In the genomic region with DNA sequence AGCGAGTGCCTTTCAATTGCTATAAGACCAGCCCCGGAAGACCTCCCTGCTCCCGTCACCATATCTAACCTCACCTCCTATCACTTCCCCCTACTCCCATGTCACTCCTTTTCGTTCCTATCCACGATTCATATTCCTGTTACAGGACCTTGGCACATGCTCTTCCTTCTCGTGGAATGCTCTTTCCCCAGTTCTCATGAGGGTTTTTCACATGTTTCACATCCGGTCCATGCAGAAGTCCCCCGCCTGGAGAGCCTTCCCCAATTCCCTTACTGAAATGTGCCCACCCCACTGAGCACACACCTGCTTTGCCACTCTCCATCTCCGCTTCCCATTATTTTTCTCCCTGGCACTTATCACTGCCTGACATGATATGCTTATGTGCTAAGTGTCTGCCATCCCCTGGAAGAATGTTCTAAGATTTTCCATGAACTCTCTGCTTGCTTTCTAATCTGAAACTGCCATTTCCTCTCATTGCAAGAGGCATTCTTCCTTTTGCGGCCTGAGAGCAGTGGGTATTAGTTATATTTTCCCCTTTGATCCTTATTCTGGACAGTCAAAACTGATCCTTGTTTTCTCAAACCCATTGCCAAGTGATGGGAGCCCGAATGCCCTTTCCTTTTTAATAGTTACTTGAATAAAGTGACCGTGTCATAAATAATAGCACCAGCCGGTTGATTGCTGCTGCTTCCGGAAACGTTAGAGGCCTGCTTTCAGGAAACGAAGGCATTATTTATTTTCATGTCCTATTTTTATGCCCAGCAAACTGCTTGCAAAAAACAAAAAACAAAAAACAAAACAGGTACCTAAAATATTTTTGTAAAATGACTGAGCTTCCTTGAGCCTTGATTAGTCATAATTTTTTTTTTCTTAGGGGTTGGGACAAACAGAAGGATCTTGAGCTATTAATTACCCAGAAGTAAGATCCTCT, we compare ENCODE assay signal across 13 cellular contexts.
DNase-seq lines count a peak whose midpoint lies in the region; ATAC-seq, FAIRE-seq and TF ChIP-seq lines count a peak whose summit lies in the region.
"Had no signal": no experiment of that assay in that cellular context is flagged by ENCODE, and none has a peak within 500 bp of the region (broad histone marks: within the 10 kb centered on the region; RNA-seq: fewer than 3 reads in every experiment).

No MANE protein-coding gene starts in this region.

- WGBS in GM12878 (ENCODE audit: insufficient coverage, insufficient replicate concordance, low lambda C conversion rate, missing lambda C conversion rate): 38% methylated on average over 15 of the region's 16 CpGs
- 63 to 66% methylated on average over 15 of the region's 16 CpGs for WGBS in thyroid gland, 2 donors

- H3K4me3 ChIP-seq in GM12878 (no peak overlapping the region), left lung (no peak overlapping the region), thyroid gland (replicated peaks in 1 of 3) (no peak overlapping the region)
- H3K4me3 ChIP-seq: ovary had no signal

- H3K9ac ChIP-seq in GM12878 (ENCODE audit: control insufficient read depth, insufficient read depth, low read length): no peak overlapping the region

- no peaks in the 10 kb centered on the region for H4K20me1 ChIP-seq in GM12878 (ENCODE audit: control insufficient read depth, insufficient read depth)

- H3K27ac ChIP-seq in GM12878 (ENCODE audit: control insufficient read depth, insufficient read depth): peak overlapping the region; percentile 30
- peak overlapping the region; percentile 51 to 70 for H3K27ac ChIP-seq in left lung
- peak overlapping the region; percentile 58 to 85 (median 66) for H3K27ac ChIP-seq in thyroid gland
- H3K27ac ChIP-seq: HL-60, ovary had no signal

- intact Hi-C loops in GM12878 (cut with micrococcal nuclease; ENCODE audit: unreplicated experiment): no loop called here
- intact Hi-C loops in left lung (cut with DNase I): no loop called here
- intact Hi-C loops in thyroid gland (cut with DNase I): loop anchor here (10.0 kb wide), 1 partner anchor 208 kb away; no protein-coding TSS in a partner anchor

- CTCF ChIA-PET in GM12878 (lab: Yijun Ruan, JAX): interaction anchor here (0.8 kb wide), 1 partner anchor 229 kb away, joined by 3 read pairs; no protein-coding TSS in a partner anchor

- in situ Hi-C loops in GM12878 (cut with MboI): loop anchor here (25.0 kb wide), 1 partner anchor 895 kb away; the partner anchor contains the start of gene PMAIP1

- peaks cover 23% of the 10 kb centered on the region for H3K9me3 ChIP-seq in GM12878 (replicated peaks; ENCODE audit: control insufficient read depth, insufficient read depth, low read length)
- H3K9me3 ChIP-seq in left lung: peaks cover 0 to 7% of the 10 kb centered on the region in 2 donors
- H3K9me3 ChIP-seq in thyroid gland: no peaks in the 10 kb centered on the region
- H3K9me3 ChIP-seq: ovary had no signal

- TF ChIP-seq EP300 in GM12878 (IDR thresholded peaks at IDR 0.05; ENCODE audit: borderline replicate concordance in 1 of 2, control insufficient read depth in 1 of 2, low read depth in 2 of 2, low read length in 2 of 2): no peak

- no peak for TF ChIP-seq RAD21 in GM12878 (IDR thresholded peaks at IDR 0.05; ENCODE audit: insufficient read depth, low read depth, low read length)

- H2AFZ ChIP-seq in GM12878 (ENCODE audit: control insufficient read depth, low read depth, low read length): no peak overlapping the region; the same call in none of the 2 replicates

- H3K27me3 ChIP-seq in GM12878 (replicated peaks in 1 of 2; ENCODE audit: control insufficient read depth in 2 of 2, insufficient read depth in 2 of 2, low read length in 1 of 2) (no peaks in the 10 kb centered on the region), left lung (no peaks in the 10 kb centered on the region), thyroid gland (no peaks in the 10 kb centered on the region)
- H3K27me3 ChIP-seq: ovary had no signal

- no peak for ATAC-seq in GM12878
- ATAC-seq in left lung: no peak
- ATAC-seq: effector memory CD8-positive, alpha-beta T cell had no signal

- DNase-seq in NOMO-1 (lab: John Stamatoyannopoulos, UW; ENCODE audit: unreplicated experiment in 2 of 2): peak; percentile 13 to 21
- no peak for DNase-seq in NOMO-1 treated with dmso at 0.1 percent for 144 hours (lab: John Stamatoyannopoulos, UW; ENCODE audit: unreplicated experiment)
- DNase-seq in GM12878 (ENCODE audit: low read depth, low spot score): no peak
- no peak for DNase-seq in left lung
- DNase-seq in thyroid gland: no peak
- DNase-seq in activated naive CD4-positive, alpha-beta T cell treated with anti-CD3 and anti-CD28 coated beads, Interleukin-2, amount 50 U/mL, for 16 hours: no peak
- DNase-seq in kidney glomerular epithelial cell (lab: John Stamatoyannopoulos, UW): no peak
- no peak for DNase-seq in NCI-H187 (lab: John Stamatoyannopoulos, UW)
- DNase-seq: 8988T; effector memory CD8-positive, alpha-beta T cell; NCI-H1105; ovary had no signal

- TF ChIP-seq CTCF in GM12878 (IDR thresholded peaks at IDR 0.05 in 2 of 3, conservative IDR thresholded peaks at IDR 0.05 in 1 of 3; ENCODE audit: control insufficient read depth in 2 of 3, extremely low read depth in 1 of 3, insufficient read depth in 1 of 3, low read depth in 3 of 3, low read length in 3 of 3): no peak
- TF ChIP-seq CTCF in left lung (IDR thresholded peaks at IDR 0.05): no peak
- TF ChIP-seq CTCF in thyroid gland (IDR thresholded peaks at IDR 0.05): no peak

- BruUV-seq in GM12878 (replicated peaks; lab: Mats Ljungman, UMichigan): no TSS peak

- SMC1A ChIA-PET in GM12878 (lab: Charles Lee; ENCODE audit: uncharacterized antibody, unreplicated experiment): interaction anchor here (0.7 to 3.2 kb wide), 3 partner anchors 9 to 22 kb away, joined by 3 to 9 read pairs (median 4); no protein-coding TSS in a partner anchor

- peaks cover 29% of the 10 kb centered on the region for H3K4me1 ChIP-seq in GM12878 (ENCODE audit: control insufficient read depth, insufficient read depth, low read length)
- H3K4me1 ChIP-seq in left lung: peaks cover 12 to 15% of the 10 kb centered on the region in 2 donors
- peaks cover 4 to 43% of the 10 kb centered on the region in 2 donors for H3K4me1 ChIP-seq in thyroid gland

- no peak for TF ChIP-seq POLR2A in GM12878 (IDR thresholded peaks at IDR 0.05; ENCODE audit: low read depth, low read length)
- TF ChIP-seq POLR2A in thyroid gland (IDR thresholded peaks at IDR 0.05): no peak

- RAD21 ChIA-PET in GM12878 (lab: Charles Lee; ENCODE audit: unreplicated experiment): interaction anchor here (2.0 kb wide), 1 partner anchor 26 kb away, joined by 6 read pairs; no protein-coding TSS in a partner anchor

- H3K79me2 ChIP-seq in GM12878 (ENCODE audit: control insufficient read depth, insufficient read depth, low read length): no peaks in the 10 kb centered on the region

- no peak for FAIRE-seq in GM12878 (lab: Jason Lieb, UNC)

- POLR2A ChIA-PET in GM12878 (lab: Charles Lee): no interaction called here

- H3K4me2 ChIP-seq in GM12878 (ENCODE audit: control insufficient read depth, insufficient read depth): peak overlapping the region; percentile 26

- H3K36me3 ChIP-seq in GM12878 (ENCODE audit: control insufficient read depth in 2 of 2, insufficient read depth in 2 of 2, low read length in 1 of 2) (no peaks in the 10 kb centered on the region), left lung (no peaks in the 10 kb centered on the region), thyroid gland (no peaks in the 10 kb centered on the region)
- H3K36me3 ChIP-seq: ovary had no signal

TF ChIP-seq in GM12878, 131 proteins besides CTCF, POLR2A, EP300 and RAD21 (continues in another document):
- TF ChIP-seq, protein P1, sequence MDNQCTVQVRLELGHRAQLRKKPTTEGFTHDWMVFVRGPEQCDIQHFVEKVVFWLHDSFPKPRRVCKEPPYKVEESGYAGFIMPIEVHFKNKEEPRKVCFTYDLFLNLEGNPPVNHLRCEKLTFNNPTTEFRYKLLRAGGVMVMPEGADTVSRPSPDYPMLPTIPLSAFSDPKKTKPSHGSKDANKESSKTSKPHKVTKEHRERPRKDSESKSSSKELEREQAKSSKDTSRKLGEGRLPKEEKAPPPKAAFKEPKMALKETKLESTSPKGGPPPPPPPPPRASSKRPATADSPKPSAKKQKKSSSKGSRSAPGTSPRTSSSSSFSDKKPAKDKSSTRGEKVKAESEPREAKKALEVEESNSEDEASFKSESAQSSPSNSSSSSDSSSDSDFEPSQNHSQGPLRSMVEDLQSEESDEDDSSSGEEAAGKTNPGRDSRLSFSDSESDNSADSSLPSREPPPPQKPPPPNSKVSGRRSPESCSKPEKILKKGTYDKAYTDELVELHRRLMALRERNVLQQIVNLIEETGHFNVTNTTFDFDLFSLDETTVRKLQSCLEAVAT (IDR thresholded peaks at IDR 0.05): no peak
- TF ChIP-seq EED (IDR thresholded peaks at IDR 0.05; ENCODE audit: low read depth): no peak; the same call in 1 of the 2 replicates
- TF ChIP-seq POU2F2 (IDR thresholded peaks at IDR 0.05; ENCODE audit: borderline replicate concordance, low read depth, low read length): no peak
- TF ChIP-seq RUNX3 (IDR thresholded peaks at IDR 0.05; ENCODE audit: low read length): no peak
- TF ChIP-seq RAD51 (IDR thresholded peaks at IDR 0.05): no peak
- peak in 1 of 2 experiments; percentile 49; a peak in 2 of 4 replicates for TF ChIP-seq ETV6 (conservative IDR thresholded peaks at IDR 0.05 in 1 of 2, IDR thresholded peaks at IDR 0.05 in 1 of 2; ENCODE audit: borderline replicate concordance in 1 of 2, low read depth in 1 of 2)
- TF ChIP-seq SIX5 (IDR thresholded peaks at IDR 0.05; ENCODE audit: low read depth, low read length, severe bottlenecking): no peak
- TF ChIP-seq RFX5 (IDR thresholded peaks at IDR 0.05; ENCODE audit: low read depth, low read length): no peak
- no peak for TF ChIP-seq HCFC1 (IDR thresholded peaks at IDR 0.05; ENCODE audit: low read length)
- no peak for TF ChIP-seq IKZF1 (conservative IDR thresholded peaks at IDR 0.05)
- TF ChIP-seq PBX3 (IDR thresholded peaks at IDR 0.05; ENCODE audit: insufficient replicate concordance, low read depth, low read length): no peak
- TF ChIP-seq TCF12 (IDR thresholded peaks at IDR 0.05; ENCODE audit: low read depth, low read length): no peak
- peak; percentile 50; the same call in 1 of the 2 replicates for TF ChIP-seq MEF2A (IDR thresholded peaks at IDR 0.05; ENCODE audit: insufficient read depth, low read depth, low read length)
- 0 out of 2 replicates have a peak, but pooled peaks have one; percentile 39 for TF ChIP-seq MTA3 (IDR thresholded peaks at IDR 0.05; ENCODE audit: borderline replicate concordance, low read length)

Comparison
In these comparisons a context has a peak if more than half of its experiments do, and no peak if none do; other contexts are left out.
1. DNase-seq: peak in NOMO-1 (2 of 2); none in NOMO-1 treated with dmso at 0.1 percent for 144 hours (single experiment), GM12878 (single experiment), left lung (0 of 2), thyroid gland (0 of 2), activated naive CD4-positive, alpha-beta T cell treated with anti-CD3 and anti-CD28 coated beads, Interleukin-2, amount 50 U/mL, for 16 hours (single experiment), kidney glomerular epithelial cell (single experiment) and NCI-H187 (0 of 2).
2. Peak in every context shown above with its lines, with median percentiles within 50 percentile points of each other: H3K27ac ChIP-seq.